17 cellular contexts compared by ENCODE assay signal in the genomic region with DNA sequence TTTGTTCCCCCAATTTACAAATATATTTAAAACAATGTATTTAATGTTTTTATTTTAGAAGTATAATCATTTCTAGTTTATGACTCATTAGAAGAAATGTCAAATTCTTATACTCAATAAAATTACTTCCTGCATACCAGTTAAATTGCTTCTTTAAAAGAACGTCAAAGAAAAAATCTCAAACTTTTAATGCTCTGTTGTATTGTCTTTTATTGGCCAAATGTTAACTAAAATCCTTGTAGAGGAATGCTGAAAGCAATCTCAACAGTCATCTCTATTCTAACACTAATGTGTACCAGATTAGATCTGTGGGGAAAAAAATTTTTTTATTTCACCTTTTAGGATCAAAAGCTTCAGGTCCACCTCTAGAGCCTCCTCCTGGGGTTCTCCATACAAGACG. TPM values are rescaled to one million over a fixed set of nuclear protein-coding genes. Genes with fewer than 3 reads are reported as not detected.
DNase-seq lines count a peak whose midpoint lies in the region; ATAC-seq and TF ChIP-seq lines count a peak whose summit lies in the region.
"Had no signal": no experiment of that assay in that cellular context is flagged by ENCODE, and none has a peak within 500 bp of the region (broad histone marks: within the 10 kb centered on the region; RNA-seq: fewer than 3 reads in every experiment).

No MANE protein-coding gene starts in this region.

- peaks cover 25% of the 10 kb centered on the region for H3K4me1 ChIP-seq in ACC112 (ENCODE audit: control insufficient read depth, insufficient read depth, low read length, unreplicated experiment)
- H3K4me1 ChIP-seq in adipocyte (ENCODE audit: control insufficient read depth, insufficient read depth, low read length): peaks cover 23% of the 10 kb centered on the region
- H3K4me1 ChIP-seq in neural progenitor cell: peaks cover 15% of the 10 kb centered on the region
- H3K4me1 ChIP-seq: BE2C had no signal

- no peak for ATAC-seq in stimulated activated naive CD8-positive, alpha-beta T cell treated with anti-CD3 and anti-CD28 coated beads, Interleukin-15, Interleukin-2, amounts not matched to agents 100 U/mL and 50 U/mL, for 24 hours
- no peak for ATAC-seq in CD4-positive, alpha-beta T cell (ENCODE audit: poor library complexity)

- no peak overlapping the region for H3K27ac Mint-ChIP-seq in neural progenitor cell
- no peak overlapping the region for H3K27ac Mint-ChIP-seq in CD4-positive, alpha-beta T cell

- H3K27ac ChIP-seq in ACC112 (ENCODE audit: low read depth, low read length) (peak overlapping the region; percentile 62), neural progenitor cell (peak overlapping the region; percentile 21)
- no peak overlapping the region for H3K27ac ChIP-seq in CD4-positive, alpha-beta T cell (ENCODE audit: low read depth, low read length)

- POLR2A ChIA-PET in CD4-positive, alpha-beta T cell (lab: Charles Lee): no interaction called here

- H3K36me3 Mint-ChIP-seq in neural progenitor cell: peaks cover 18% of the 10 kb centered on the region
- H3K36me3 Mint-ChIP-seq in CD4-positive, alpha-beta T cell (ENCODE audit: low read depth): peaks cover 50% of the 10 kb centered on the region

- peaks cover 40% of the 10 kb centered on the region for H3K79me2 ChIP-seq in ACC112 (ENCODE audit: control insufficient read depth, insufficient read depth, low read length, unreplicated experiment)
- peaks cover 92% of the 10 kb centered on the region for H3K79me2 ChIP-seq in neural progenitor cell (ENCODE audit: low read depth)

- H3K9ac ChIP-seq in adipocyte (ENCODE audit: low read length): no peak overlapping the region
- no peak overlapping the region for H3K9ac ChIP-seq in neural progenitor cell

- peak overlapping the region; percentile 43; the same call in 1 of the 2 replicates for H3K4me3 ChIP-seq in ACC112 (ENCODE audit: low read depth, low read length)
- H3K4me3 ChIP-seq in adipocyte (ENCODE audit: low read length): no peak overlapping the region
- no peak overlapping the region for H3K4me3 ChIP-seq in neural progenitor cell

- intact Hi-C loops in CD4-positive, alpha-beta T cell (cut with DNase I, micrococcal nuclease): no loop called here

- H3K4me2 ChIP-seq in neural progenitor cell: no peak overlapping the region

- H3F3A ChIP-seq in neural progenitor cell (ENCODE audit: low read depth): peaks cover 12% of the 10 kb centered on the region

- no peak overlapping the region for H3K4me3 Mint-ChIP-seq in neural progenitor cell
- no peak overlapping the region for H3K4me3 Mint-ChIP-seq in CD4-positive, alpha-beta T cell
- H3K4me3 Mint-ChIP-seq: IgD-negative memory B cell had no signal

- no peaks in the 10 kb centered on the region for H3K9me3 ChIP-seq in adipocyte (ENCODE audit: control insufficient read depth, low read length)
- H3K9me3 ChIP-seq in neural progenitor cell (ENCODE audit: low read depth): no peaks in the 10 kb centered on the region
- no peaks in the 10 kb centered on the region for H3K9me3 ChIP-seq in CD4-positive, alpha-beta T cell (ENCODE audit: control insufficient read depth, low read length)

- H3K4me1 Mint-ChIP-seq in neural progenitor cell: peaks cover 11% of the 10 kb centered on the region
- peaks cover 26% of the 10 kb centered on the region for H3K4me1 Mint-ChIP-seq in CD4-positive, alpha-beta T cell (ENCODE audit: low read depth)

- CTCF ChIA-PET in CD4-positive, alpha-beta T cell (lab: Charles Lee): no interaction called here

- no peaks in the 10 kb centered on the region for H3K27me3 ChIP-seq in ACC112 (ENCODE audit: insufficient read depth, low read length)
- no peaks in the 10 kb centered on the region for H3K27me3 ChIP-seq in adipocyte (replicated peaks; ENCODE audit: control insufficient read depth, insufficient read depth, low read length)
- no peaks in the 10 kb centered on the region for H3K27me3 ChIP-seq in neural progenitor cell
- H3K27me3 ChIP-seq in CD4-positive, alpha-beta T cell (ENCODE audit: control insufficient read depth, insufficient read depth, low read length): no peaks in the 10 kb centered on the region
- H3K27me3 ChIP-seq: BE2C had no signal

- H2AFZ ChIP-seq in ACC112 (ENCODE audit: low read length, unreplicated experiment): no peak overlapping the region
- H2AFZ ChIP-seq in neural progenitor cell (replicated peaks): no peak overlapping the region

- peaks cover 57% of the 10 kb centered on the region for H4K20me1 ChIP-seq in neural progenitor cell (ENCODE audit: low read depth)

- H3K27me3 Mint-ChIP-seq in neural progenitor cell (ENCODE audit: insufficient read depth, low read depth): no peaks in the 10 kb centered on the region
- no peaks in the 10 kb centered on the region for H3K27me3 Mint-ChIP-seq in CD4-positive, alpha-beta T cell
- H3K27me3 Mint-ChIP-seq: IgD-negative memory B cell had no signal

- peak; percentile 34 for DNase-seq in GM04503 (ENCODE audit: low read depth)
- peak; percentile 32 for DNase-seq in adipocyte (ENCODE audit: low read depth)
- DNase-seq in neural progenitor cell (ENCODE audit: low spot score): no peak
- no peak for DNase-seq in stimulated activated naive CD4-positive, alpha-beta T cell treated with Interleukin-2 at 50 U/mL for 16 hours (lab: John Stamatoyannopoulos, UW)
- no peak for DNase-seq in stimulated activated CD4-positive, alpha-beta T cell treated with anti-CD3 and anti-CD28 coated beads, Interleukin-4, amount 100 ng/mL, for 24 hours
- no peak for DNase-seq in stimulated activated naive CD8-positive, alpha-beta T cell treated with anti-CD3 and anti-CD28 coated beads, Interleukin-15, Interleukin-2, amounts not matched to agents 100 U/mL and 50 U/mL, for 24 hours
- no peak for DNase-seq in CD4-positive, alpha-beta T cell
- DNase-seq: BE2C; DND-41; NCI-H1417; NCI-H187 treated with DMSO at 0.1 percent for 48 hours; NCI-H446; NCI-H69; NK-92 treated with Interleukin-12 subunit alpha and Interleukin-12 subunit beta, amount 100 ng/mL, for 24 hours; SIG-M5 had no signal

- no peaks in the 10 kb centered on the region for H3K36me3 ChIP-seq in ACC112 (ENCODE audit: insufficient read depth, low read length)
- peaks cover 13% of the 10 kb centered on the region for H3K36me3 ChIP-seq in adipocyte (ENCODE audit: control insufficient read depth, insufficient read depth, low read length, severe bottlenecking)
- peaks cover 14% of the 10 kb centered on the region for H3K36me3 ChIP-seq in neural progenitor cell

- H3K9me3 Mint-ChIP-seq in neural progenitor cell: no peaks in the 10 kb centered on the region
- H3K9me3 Mint-ChIP-seq in CD4-positive, alpha-beta T cell: no peaks in the 10 kb centered on the region
- H3K9me3 Mint-ChIP-seq: IgD-negative memory B cell had no signal

- TF ChIP-seq CTCF in neural progenitor cell (IDR thresholded peaks at IDR 0.05): no peak
- TF ChIP-seq CTCF in CD4-positive, alpha-beta T cell (IDR thresholded peaks at IDR 0.05): no peak

RNA-seq across cellular contexts. Expression of a gene that starts 21.4 kb away (rescaled TPM):
- total RNA-seq in neural progenitor cell (ENCODE audit: low replicate concordance): 153 and 252 TPM in 2 replicates
- 10 to 100 TPM; 17.1 to 18.1 TPM for total RNA-seq in CD4-positive, alpha-beta T cell

RNA-seq across cellular contexts. Expression of a gene that starts 21.5 kb away (rescaled TPM):
- total RNA-seq in neural progenitor cell (ENCODE audit: low replicate concordance): 58.4 and 79.1 TPM in 2 replicates
- 10 to 100 TPM; 39.2 to 40.4 TPM for total RNA-seq in CD4-positive, alpha-beta T cell

Comparison
In these comparisons a context has a peak if more than half of its experiments do, and no peak if none do; other contexts are left out.
1. DNase-seq: peak in GM04503 (single experiment) and adipocyte (single experiment); none in neural progenitor cell (single experiment), stimulated activated naive CD4-positive, alpha-beta T cell treated with Interleukin-2 at 50 U/mL for 16 hours (single experiment), stimulated activated CD4-positive, alpha-beta T cell treated with anti-CD3 and anti-CD28 coated beads, Interleukin-4, amount 100 ng/mL, for 24 hours (single experiment), stimulated activated naive CD8-positive, alpha-beta T cell treated with anti-CD3 and anti-CD28 coated beads, Interleukin-15, Interleukin-2, amounts not matched to agents 100 U/mL and 50 U/mL, for 24 hours (single experiment) and CD4-positive, alpha-beta T cell (0 of 10).